Comparison of ENCODE assay signal across 15 cellular contexts in the genomic region with DNA sequence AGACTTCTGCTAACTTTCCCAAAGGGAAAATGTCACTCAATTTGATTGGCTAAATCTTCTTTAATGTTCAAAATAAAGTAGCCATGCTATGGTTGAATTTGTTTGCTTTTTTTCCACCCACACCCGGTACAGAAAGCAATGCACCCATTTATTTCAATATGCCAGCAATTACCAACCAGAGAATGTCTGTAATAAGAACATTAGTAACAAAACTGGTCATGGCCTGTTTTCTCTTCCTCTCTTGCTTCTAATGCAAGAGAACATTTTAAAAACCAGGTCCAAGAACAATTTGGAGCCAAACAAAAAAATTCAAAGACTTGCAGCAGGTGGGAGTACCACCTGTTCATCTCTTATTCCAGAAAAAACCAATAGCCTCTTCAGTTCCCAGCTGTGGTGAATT.
DNase-seq lines count a peak whose midpoint lies in the region; ATAC-seq and TF ChIP-seq lines count a peak whose summit lies in the region.
"Had no signal": no experiment of that assay in that cellular context is flagged by ENCODE, and none has a peak within 500 bp of the region (broad histone marks: within the 10 kb centered on the region; RNA-seq: fewer than 3 reads in every experiment).

No MANE protein-coding gene starts in this region.

- H3K27me3 Mint-ChIP-seq in activated T-helper 17 cell treated with anti-CD3 and anti-CD28 coated beads, Interleukin-2, amount 50 U/mL, for 72 hours = no peaks in the 10 kb centered on the region
- H3K27me3 Mint-ChIP-seq in T-cell (no peaks in the 10 kb centered on the region), endothelial cell (ENCODE audit: unreplicated experiment) (no peaks in the 10 kb centered on the region)

- ATAC-seq in GM19351 (IDR thresholded peaks at IDR 0.05; ENCODE audit: unreplicated experiment) (peak; percentile 50), HG02678 (IDR thresholded peaks at IDR 0.05; ENCODE audit: unreplicated experiment) (peak; percentile 35), HG03442 (IDR thresholded peaks at IDR 0.05; ENCODE audit: unreplicated experiment) (peak; percentile 33), T-cell (replicated peaks in 1 of 4) (no peak)
- no peak for ATAC-seq in activated T-helper 17 cell treated with anti-CD3 and anti-CD28 coated beads, Interleukin-2, amount 50 U/mL, for 72 hours (replicated peaks)
- ATAC-seq: body of pancreas, foreskin keratinocyte, upper lobe of right lung had no signal

- TF ChIP-seq CTCF in GM10248 (IDR thresholded peaks at IDR 0.05; ENCODE audit: control extremely low read depth, extremely low read depth, low read depth, missing control alignments) = no peak
- no peak for TF ChIP-seq CTCF in endothelial cell (IDR thresholded peaks at IDR 0.05; ENCODE audit: unreplicated experiment)

- H3K36me3 Mint-ChIP-seq in activated T-helper 17 cell treated with anti-CD3 and anti-CD28 coated beads, Interleukin-2, amount 50 U/mL, for 72 hours (ENCODE audit: low read depth) = no peaks in the 10 kb centered on the region
- no peaks in the 10 kb centered on the region for H3K36me3 Mint-ChIP-seq in T-cell
- H3K36me3 Mint-ChIP-seq in endothelial cell (ENCODE audit: low read depth, unreplicated experiment) = no peaks in the 10 kb centered on the region

- no peak overlapping the region for H3K27ac Mint-ChIP-seq in activated T-helper 17 cell treated with anti-CD3 and anti-CD28 coated beads, Interleukin-2, amount 50 U/mL, for 72 hours
- no peak overlapping the region for H3K27ac Mint-ChIP-seq in T-cell
- no peak overlapping the region for H3K27ac Mint-ChIP-seq in endothelial cell (ENCODE audit: unreplicated experiment)
- H3K27ac Mint-ChIP-seq: activated T-helper 2 cell treated with anti-CD3 and anti-CD28 coated beads, Interferon-gamma antibody, Interleukin-2, Interleukin-4, amounts not matched to agents 10 μg/mL and 5 μg/mL and 100 μg/mL, durations not matched to agents 14 hours and 24 hours and 36 hours had no signal

- H3K9me3 Mint-ChIP-seq in activated T-helper 17 cell treated with anti-CD3 and anti-CD28 coated beads, Interleukin-2, amount 50 U/mL, for 72 hours = peaks cover 10% of the 10 kb centered on the region
- H3K9me3 Mint-ChIP-seq in T-cell = peaks cover 5 to 18% (median 7%) of the 10 kb centered on the region in 3 donors
- no peaks in the 10 kb centered on the region for H3K9me3 Mint-ChIP-seq in endothelial cell (ENCODE audit: unreplicated experiment)

- H3K4me1 Mint-ChIP-seq in activated T-helper 17 cell treated with anti-CD3 and anti-CD28 coated beads, Interleukin-2, amount 50 U/mL, for 72 hours = no peaks in the 10 kb centered on the region
- H3K4me1 Mint-ChIP-seq in T-cell (no peaks in the 10 kb centered on the region), endothelial cell (ENCODE audit: unreplicated experiment) (no peaks in the 10 kb centered on the region)

- CTCF ChIA-PET in GM10248 (lab: Yijun Ruan, JAX) = interaction anchor here (1.1 to 7.8 kb wide), 5 partner anchors 9 to 21 kb away, joined by 3 to 51 read pairs (median 9); no protein-coding TSS in a partner anchor
- CTCF ChIA-PET in T-cell (lab: Charles Lee) = no interaction called here

- DNase-seq in DMS153 (lab: John Stamatoyannopoulos, UW) (peak; percentile 63), GM10248 (ENCODE audit: extremely low spot score) (no peak), T-cell (no peak), endothelial cell (ENCODE audit: low spot score) (no peak)
- DNase-seq: activated CD4-positive, alpha-beta T cell treated with anti-CD3 and anti-CD28 coated beads, Interleukin-2, amount 50 U/mL, for 1 hour; body of pancreas; effector CD4-positive, alpha-beta T cell; foreskin keratinocyte; stimulated activated CD4-positive, alpha-beta T cell treated with anti-CD3 and anti-CD28 coated beads, Interleukin-1b, Interleukin-23, amount 100 ng/mL, for 48 hours; upper lobe of right lung had no signal

- POLR2A ChIA-PET in GM10248 (lab: Yijun Ruan, JAX) (no interaction called here), T-cell (lab: Charles Lee) (no interaction called here)

- H3K4me3 Mint-ChIP-seq in activated T-helper 17 cell treated with anti-CD3 and anti-CD28 coated beads, Interleukin-2, amount 50 U/mL, for 72 hours = no peak overlapping the region
- no peak overlapping the region for H3K4me3 Mint-ChIP-seq in T-cell
- no peak overlapping the region for H3K4me3 Mint-ChIP-seq in endothelial cell (ENCODE audit: unreplicated experiment)

Comparison
In these comparisons a context has a peak if more than half of its experiments do, and no peak if none do; other contexts are left out.
1. ATAC-seq: peak in GM19351 (single experiment), HG02678 (single experiment) and HG03442 (single experiment); none in activated T-helper 17 cell treated with anti-CD3 and anti-CD28 coated beads, Interleukin-2, amount 50 U/mL, for 72 hours (single experiment) and T-cell (0 of 4).